8 cellular contexts compared by ENCODE assay signal in genomic region chr1:101026394-101026788, GRCh38. TPM values are rescaled to one million over a fixed set of nuclear protein-coding genes. Genes with fewer than 3 reads are reported as not detected.
DNase-seq lines count a peak whose midpoint lies in the region; ATAC-seq, FAIRE-seq and TF ChIP-seq lines count a peak whose summit lies in the region.

No MANE protein-coding gene starts in this region.

- peak overlapping the region; percentile 88 for H3K4me2 ChIP-seq in HepG2 (ENCODE audit: low read depth, low read length)

- H3K79me2 ChIP-seq in HepG2 (ENCODE audit: insufficient read depth, low read length) = peaks cover 28% of the 10 kb centered on the region

- peaks cover 3% of the 10 kb centered on the region for H3K9me3 Mint-ChIP-seq in activated naive CD4-positive, alpha-beta T cell treated with anti-CD3 and anti-CD28 coated beads, Interleukin-2, amount 10 ng/mL, durations not matched to agents 7 days and 5 days
- no peaks in the 10 kb centered on the region for H3K9me3 Mint-ChIP-seq in type B pancreatic cell

- no TSS peak for BruUV-seq in HepG2 (replicated peaks; lab: Mats Ljungman, UMichigan)

- H3K4me3 Mint-ChIP-seq in activated naive CD4-positive, alpha-beta T cell treated with anti-CD3 and anti-CD28 coated beads, Interleukin-2, amount 10 ng/mL, durations not matched to agents 7 days and 5 days = peak overlapping the region; percentile 95
- peak overlapping the region; percentile 100 for H3K4me3 Mint-ChIP-seq in type B pancreatic cell

- peaks cover 64% of the 10 kb centered on the region for H3K36me3 Mint-ChIP-seq in activated naive CD4-positive, alpha-beta T cell treated with anti-CD3 and anti-CD28 coated beads, Interleukin-2, amount 10 ng/mL, durations not matched to agents 7 days and 5 days
- peaks cover 12% of the 10 kb centered on the region for H3K36me3 Mint-ChIP-seq in type B pancreatic cell

- H3K27me3 Mint-ChIP-seq in activated naive CD4-positive, alpha-beta T cell treated with anti-CD3 and anti-CD28 coated beads, Interleukin-2, amount 10 ng/mL, durations not matched to agents 7 days and 5 days = no peaks in the 10 kb centered on the region
- H3K27me3 Mint-ChIP-seq in type B pancreatic cell = no peaks in the 10 kb centered on the region

- H3K27me3 ChIP-seq in adrenal gland = no peaks in the 10 kb centered on the region
- peaks cover 0 to 5% of the 10 kb centered on the region in 2 experiments; a peak in 1 of 5 replicates for H3K27me3 ChIP-seq in HepG2 (ENCODE audit: control insufficient read depth in 1 of 2, insufficient read depth in 2 of 2, low read length in 2 of 2)

- DNase-seq in activated naive CD4-positive, alpha-beta T cell treated with anti-CD3 and anti-CD28 coated beads, Interleukin-2, amount 10 ng/mL, durations not matched to agents 7 days and 5 days = no peak
- DNase-seq in activated naive CD4-positive, alpha-beta T cell (lab: John Stamatoyannopoulos, UW) = no peak
- DNase-seq in adrenal gland (no peak), HepG2 (ENCODE audit: low spot score) (no peak), type B pancreatic cell (ENCODE audit: extremely low spot score, unreplicated experiment) (no peak), epidermal melanocyte (ENCODE audit: insufficient read length, low spot score) (no peak), 8988T (no peak), NCI-H128 (lab: John Stamatoyannopoulos, UW; ENCODE audit: unreplicated experiment) (no peak)

- in situ Hi-C loops in HepG2 (cut with HindIII; ENCODE audit: extremely low pct_ligation_motif_present, low pct_unique_long_range_greater_than_20kb) = no loop called here

- peak overlapping the region; percentile 89 for H3K9ac ChIP-seq in HepG2 (ENCODE audit: insufficient read depth, low read depth, low read length)

- no peak for TF ChIP-seq POLR2A in adrenal gland (IDR thresholded peaks at IDR 0.05)
- TF ChIP-seq POLR2A in HepG2 (IDR thresholded peaks at IDR 0.05; ENCODE audit: insufficient read depth in 1 of 2, low read depth in 2 of 2, low read length in 2 of 2) = no peak

- peak overlapping the region; percentile 84 for H2AFZ ChIP-seq in HepG2 (ENCODE audit: low read length)

- POLR2A ChIA-PET in HepG2 (lab: Yijun Ruan, JAX) = interaction anchor here (1.2 to 1.7 kb wide), 2 partner anchors 11 to 22 kb away, joined by 4 read pairs; no protein-coding TSS in a partner anchor

- intact Hi-C loops in adrenal gland (cut with DNase I) = no loop called here
- intact Hi-C loops in HepG2 (cut with micrococcal nuclease; ENCODE audit: unreplicated experiment) = loop anchor here (5.0 kb wide), 1 partner anchor 261 kb away; no protein-coding TSS in a partner anchor

- no peak for TF ChIP-seq CTCF in adrenal gland (IDR thresholded peaks at IDR 0.05)
- TF ChIP-seq CTCF in HepG2 (CRISPR knock-in tag; IDR thresholded peaks at IDR 0.05) = no peak
- no peak for TF ChIP-seq CTCF in type B pancreatic cell (conservative IDR thresholded peaks at IDR 0.05)

- H3K36me3 ChIP-seq in adrenal gland (replicated peaks in 1 of 2) (no peaks in the 10 kb centered on the region), HepG2 (replicated peaks in 1 of 2; ENCODE audit: control insufficient read depth in 1 of 2, insufficient read depth in 2 of 2, low read length in 2 of 2) (0 out of 5 replicates have a peak, but pooled peaks cover 0 to 5% of the 10 kb centered on the region in 2 experiments)

- ATAC-seq in HepG2 = no peak

- no peak for TF ChIP-seq RAD21 in HepG2 (CRISPR knock-in tag; IDR thresholded peaks at IDR 0.05)

- H3K4me1 Mint-ChIP-seq in activated naive CD4-positive, alpha-beta T cell treated with anti-CD3 and anti-CD28 coated beads, Interleukin-2, amount 10 ng/mL, durations not matched to agents 7 days and 5 days = peaks cover 78% of the 10 kb centered on the region
- peaks cover 16% of the 10 kb centered on the region for H3K4me1 Mint-ChIP-seq in type B pancreatic cell (ENCODE audit: unreplicated experiment)

- H3K4me1 ChIP-seq in adrenal gland (replicated peaks in 1 of 2) = peaks cover 3 to 23% of the 10 kb centered on the region in 2 donors
- peaks cover 38% of the 10 kb centered on the region for H3K4me1 ChIP-seq in HepG2 (ENCODE audit: insufficient read depth, low read length)

- H3K9me3 ChIP-seq in adrenal gland (replicated peaks in 1 of 3) (no peaks in the 10 kb centered on the region), HepG2 (ENCODE audit: low read length) (no peaks in the 10 kb centered on the region)

- FAIRE-seq in HepG2 (lab: Jason Lieb, UNC) = no peak

- H3K27ac ChIP-seq in adrenal gland = peak overlapping the region; percentile 61 to 93 (median 84)
- H3K27ac ChIP-seq in HepG2 (ENCODE audit: extremely low read length, insufficient read depth, low read length) = peak overlapping the region; percentile 81

- 33 to 40% (median 36%) methylated on average over 5 of the region's 5 CpGs for WGBS in adrenal gland, 4 donors
- 17% methylated on average over 5 of the region's 5 CpGs for WGBS in HepG2 (ENCODE audit: low lambda C conversion rate)

- H3K4me3 ChIP-seq in adrenal gland (peak overlapping the region; percentile 68 to 94 (median 78)), HepG2 (replicated peaks in 1 of 3; ENCODE audit: insufficient read depth in 1 of 3, low read depth in 2 of 3, low read length in 3 of 3) (peak overlapping the region; percentile 78 to 90 (median 83))

- no peak for TF ChIP-seq EP300 in HepG2 (IDR thresholded peaks at IDR 0.05; ENCODE audit: low read depth in 2 of 2, low read length in 2 of 2)
- no peak for TF ChIP-seq EP300 in HepG2 (CRISPR knock-in tag; IDR thresholded peaks at IDR 0.05; ENCODE audit: borderline replicate concordance)

- H4K20me1 ChIP-seq in HepG2 (ENCODE audit: insufficient read depth, low read length) = no peaks in the 10 kb centered on the region

- H3K27ac Mint-ChIP-seq in activated naive CD4-positive, alpha-beta T cell treated with anti-CD3 and anti-CD28 coated beads, Interleukin-2, amount 10 ng/mL, durations not matched to agents 7 days and 5 days = peak overlapping the region; percentile 93
- peak overlapping the region; percentile 96 for H3K27ac Mint-ChIP-seq in type B pancreatic cell

- CTCF ChIA-PET in activated naive CD4-positive, alpha-beta T cell treated with anti-CD3 and anti-CD28 coated beads, Interleukin-2, amount 10 ng/mL, durations not matched to agents 7 days and 5 days (lab: Charles Lee) = interaction anchor here (1.0 kb wide), 1 partner anchor 262 kb away, joined by 4 read pairs; no protein-coding TSS in a partner anchor
- CTCF ChIA-PET in HepG2 (lab: Yijun Ruan, JAX; ENCODE audit: low intra/inter-chr PET ratio, low total read pairs) = no interaction called here

TF ChIP-seq in HepG2, 621 proteins besides CTCF, POLR2A, EP300 and RAD21:
- TF ChIP-seq HOXA9 (CRISPR knock-in tag; IDR thresholded peaks at IDR 0.05; ENCODE audit: borderline replicate concordance) (no peak), ZNF589 (CRISPR knock-in tag; conservative IDR thresholded peaks at IDR 0.05) (no peak), ZNF441 (CRISPR knock-in tag; IDR thresholded peaks at IDR 0.05; ENCODE audit: borderline replicate concordance) (peak; percentile 94)
TF ChIP-seq in HepG2: peak in this region for 1.

RNA-seq across cellular contexts. Expression of gene DPH5, which starts 0.8 kb away (rescaled TPM):
- total RNA-seq in adrenal gland (10 to 100 TPM; 21.7 to 49.7 (median 37.0) TPM), HepG2 (2016; rRNA removed; fragmentation: Illumina TruSeq; extraction: Trizol) (53.2 and 71.9 TPM in 2 replicates), type B pancreatic cell (ENCODE audit: low replicate concordance) (37.7 and 62.0 TPM in 2 replicates)
- polyA plus RNA-seq in adrenal gland (10 to 100 TPM; 37.7 to 59.1 (median 48.9) TPM), HepG2 (2011; rRNA removed) (53.2 and 79.6 TPM in 2 replicates)
- total RNA-seq in HepG2 (2016; cell fraction: cytosol; rRNA removed; fragmentation: Illumina TruSeq; extraction: Trizol; ENCODE audit: low read depth) = 33.1 and 38.2 TPM in 2 replicates
- 46.8 and 68.3 TPM in 2 replicates for total RNA-seq in HepG2 (2016; cell fraction: insoluble cytoplasmic fraction; rRNA removed; fragmentation: Illumina TruSeq; extraction: Trizol)
- 65.5 and 77.5 TPM in 2 replicates for total RNA-seq in HepG2 (2016; cell fraction: membrane; rRNA removed; fragmentation: Illumina TruSeq; extraction: Trizol)
- total RNA-seq in HepG2 (2016; cell fraction: nucleus; rRNA removed; fragmentation: Illumina TruSeq; extraction: Trizol) = 32.7 and 34.5 TPM in 2 replicates
- polyA plus RNA-seq in HepG2 (2011; cell fraction: cytosol; rRNA removed) = 39.6 and 62.6 TPM in 2 replicates
- 13.5 and 22.1 TPM in 2 replicates for polyA plus RNA-seq in HepG2 (2011; cell fraction: nucleus; rRNA removed)
- 49.4 and 52.3 TPM in 2 replicates for polyA plus RNA-seq in HepG2 (2012)
- polyA plus RNA-seq in HepG2 (2016; cell fraction: cytosol; fragmentation: Illumina TruSeq; extraction: Trizol; ENCODE audit: low read depth) = 33.4 and 40.5 TPM in 2 replicates
- polyA plus RNA-seq in HepG2 (2016; cell fraction: insoluble cytoplasmic fraction; fragmentation: Illumina TruSeq; extraction: Trizol; ENCODE audit: low read depth) = 72.7 and 77.7 TPM in 2 replicates
- polyA plus RNA-seq in HepG2 (2016; cell fraction: membrane; fragmentation: Illumina TruSeq; extraction: Trizol; ENCODE audit: low read depth) = 66.6 and 74.5 TPM in 2 replicates
- 45.1 and 49.4 TPM in 2 replicates for polyA plus RNA-seq in HepG2 (2016; cell fraction: nucleus; fragmentation: Illumina TruSeq; extraction: Trizol; ENCODE audit: insufficient read depth, low read depth)
- polyA minus RNA-seq in HepG2 (2011; rRNA and poly(A)+ RNA removed; ENCODE audit: low replicate concordance) = 13.1 and 26.7 TPM in 2 replicates
- 15.5 and 18.1 TPM in 2 replicates for polyA minus RNA-seq in HepG2 (2011; cell fraction: cytosol; rRNA and poly(A)+ RNA removed)
- 22.7 and 31.3 TPM in 2 replicates for polyA minus RNA-seq in HepG2 (2011; cell fraction: nucleus; rRNA and poly(A)+ RNA removed)
